1 cellular context compared by ENCODE assay signal in the genomic region with DNA sequence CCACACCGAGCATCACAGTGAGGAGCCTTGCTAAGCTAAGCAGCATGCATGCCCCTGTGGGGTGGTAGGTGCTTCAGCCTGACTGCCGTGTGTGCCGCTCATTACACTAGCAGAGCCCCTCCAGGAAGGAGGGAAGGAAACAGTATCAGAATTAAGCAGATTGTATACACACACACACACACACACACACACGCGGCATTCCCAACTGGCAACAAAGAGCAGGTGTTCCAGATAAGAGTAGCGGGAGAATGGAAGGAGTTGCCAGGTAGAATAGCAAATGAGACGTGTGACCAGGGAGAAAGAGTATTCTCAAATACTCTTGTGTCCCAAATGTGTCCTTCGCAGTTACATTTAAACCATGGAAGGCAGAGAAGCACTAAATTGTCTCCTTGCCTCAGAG.
TF ChIP-seq lines count a peak whose summit lies in the region.

No MANE protein-coding gene starts in this region.

TF ChIP-seq in GM23338, 12 proteins besides CTCF, POLR2A, EP300 and RAD21 (continued from another document):
- TF ChIP-seq JUNB (IDR thresholded peaks at IDR 0.05; ENCODE audit: unreplicated experiment): no peak
